12 cellular contexts compared by ENCODE assay signal in the genomic region with DNA sequence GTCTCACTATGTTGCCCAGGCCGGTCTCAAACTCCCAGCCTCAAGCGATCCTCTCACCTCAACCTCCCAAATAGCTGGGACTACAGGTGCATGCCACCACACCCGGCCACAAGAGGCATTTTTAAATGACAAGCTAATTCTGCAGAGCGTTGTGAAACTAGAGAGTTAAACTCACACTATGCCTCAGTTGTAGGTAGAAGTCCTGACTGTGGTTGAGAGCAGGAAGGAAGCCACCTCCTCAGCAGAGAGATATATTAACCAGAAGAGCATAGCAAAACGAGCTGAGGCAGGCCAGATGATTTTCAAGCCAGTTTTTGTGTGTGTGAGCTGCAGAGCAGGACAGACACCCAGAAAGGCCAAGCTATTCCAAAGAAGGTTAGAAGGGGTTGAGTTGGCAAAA.
DNase-seq lines count a peak whose midpoint lies in the region; ATAC-seq and TF ChIP-seq lines count a peak whose summit lies in the region.
"Had no signal": no experiment of that assay in that cellular context is flagged by ENCODE, and none has a peak within 500 bp of the region (broad histone marks: within the 10 kb centered on the region; RNA-seq: fewer than 3 reads in every experiment).

No MANE protein-coding gene starts in this region.

- DNase-seq in T-helper 2 cell treated with Interferon-gamma antibody and Interleukin-4, amounts not matched to agents 5 μg/mL and 100 μg/mL, for 36 hours (ENCODE audit: low spot score): no peak
- DNase-seq in activated T-cell treated with anti-CD3 and anti-CD28 coated beads for 4 hours (no peak), GM13977 (ENCODE audit: low spot score) (no peak)
- DNase-seq: activated CD8-positive, alpha-beta memory T cell treated with anti-CD3 and anti-CD28 coated beads, Interleukin-2, amount 50 U/mL, for 4 hours; activated naive CD8-positive, alpha-beta T cell treated with anti-CD3 and anti-CD28 coated beads for 36 hours; DMS79 treated with DMSO at 0.1 percent for 48 hours; tibial artery had no signal

- TF ChIP-seq CTCF in GM13977 (IDR thresholded peaks at IDR 0.05; ENCODE audit: extremely low read depth, insufficient read depth, missing control alignments): no peak

- H3K4me1 Mint-ChIP-seq in T-helper 2 cell treated with Interferon-gamma antibody and Interleukin-4, amounts not matched to agents 5 μg/mL and 100 μg/mL, for 36 hours (ENCODE audit: low read depth): peaks cover 21% of the 10 kb centered on the region
- H3K4me1 Mint-ChIP-seq: activated naive CD8-positive, alpha-beta T cell treated with anti-CD3 and anti-CD28 coated beads for 36 hours; neural crest cell had no signal

- H3K4me3 Mint-ChIP-seq in T-helper 2 cell treated with Interferon-gamma antibody and Interleukin-4, amounts not matched to agents 5 μg/mL and 100 μg/mL, for 36 hours: peak overlapping the region; percentile 26
- H3K4me3 Mint-ChIP-seq: activated naive CD8-positive, alpha-beta T cell treated with anti-CD3 and anti-CD28 coated beads for 36 hours; neural crest cell had no signal

- in situ Hi-C loops in GM13977 (cut with MboI; ENCODE audit: low pct_unique_long_range_greater_than_20kb, low sequenced_read_pairs, unreplicated experiment): no loop called here

- ATAC-seq in GM18909 (IDR thresholded peaks at IDR 0.05; ENCODE audit: poor library complexity, unreplicated experiment) (peak; percentile 86), GM21447 (IDR thresholded peaks at IDR 0.05; ENCODE audit: unreplicated experiment) (peak; percentile 60), HG03066 (IDR thresholded peaks at IDR 0.05; ENCODE audit: low read depth, unreplicated experiment) (peak; percentile 78), GM21786 (IDR thresholded peaks at IDR 0.05; ENCODE audit: unreplicated experiment) (no peak)

- no peaks in the 10 kb centered on the region for H3K36me3 Mint-ChIP-seq in T-helper 2 cell treated with Interferon-gamma antibody and Interleukin-4, amounts not matched to agents 5 μg/mL and 100 μg/mL, for 36 hours (ENCODE audit: low read depth)
- H3K36me3 Mint-ChIP-seq: activated naive CD8-positive, alpha-beta T cell treated with anti-CD3 and anti-CD28 coated beads for 36 hours had no signal

- H3K27ac Mint-ChIP-seq in T-helper 2 cell treated with Interferon-gamma antibody and Interleukin-4, amounts not matched to agents 5 μg/mL and 100 μg/mL, for 36 hours: peak overlapping the region; percentile 17
- H3K27ac Mint-ChIP-seq: activated naive CD8-positive, alpha-beta T cell treated with anti-CD3 and anti-CD28 coated beads for 36 hours had no signal

- no peaks in the 10 kb centered on the region for H3K9me3 Mint-ChIP-seq in T-helper 2 cell treated with Interferon-gamma antibody and Interleukin-4, amounts not matched to agents 5 μg/mL and 100 μg/mL, for 36 hours
- H3K9me3 Mint-ChIP-seq: activated naive CD8-positive, alpha-beta T cell treated with anti-CD3 and anti-CD28 coated beads for 36 hours; neural crest cell had no signal

- no peaks in the 10 kb centered on the region for H3K27me3 Mint-ChIP-seq in T-helper 2 cell treated with Interferon-gamma antibody and Interleukin-4, amounts not matched to agents 5 μg/mL and 100 μg/mL, for 36 hours (ENCODE audit: low read depth)
